Comparison of ENCODE assay signal across 25 cellular contexts in genomic region chr3:184642623-184643308, GRCh38.
DNase-seq lines count a peak whose midpoint lies in the region; ATAC-seq and TF ChIP-seq lines count a peak whose summit lies in the region.
"Had no signal": no experiment of that assay in that cellular context is flagged by ENCODE, and none has a peak within 500 bp of the region (broad histone marks: within the 10 kb centered on the region; RNA-seq: fewer than 3 reads in every experiment).

No MANE protein-coding gene starts in this region.

- DNase-seq in DMS 273 (lab: John Stamatoyannopoulos, UW; ENCODE audit: unreplicated experiment) (peak; percentile 75), DMS 273 treated with DMSO at 0.1 percent for 48 hours (lab: John Stamatoyannopoulos, UW) (no peak), NCI-H2227 treated with DMSO at 0.1 percent for 48 hours (lab: John Stamatoyannopoulos, UW) (peak; percentile 55), endodermal cell (no peak), neuronal stem cell (ENCODE audit: low spot score) (no peak)
- no peak for DNase-seq in stimulated activated naive CD4-positive, alpha-beta T cell (lab: John Stamatoyannopoulos, UW)
- DNase-seq: activated CD4-positive, alpha-beta T cell treated with anti-CD3 and anti-CD28 coated beads, Interleukin-2, amount 50 U/mL, for 4 hours; activated CD8-positive, alpha-beta memory T cell treated with anti-CD3 and anti-CD28 coated beads, Interleukin-2, amount 50 U/mL, for 48 hours; activated naive CD8-positive, alpha-beta T cell treated with anti-CD3 and anti-CD28 coated beads, Interleukin-2, amount 10 ng/mL, durations not matched to agents 7 days and 5 days; COR-L47; hippocampal formation; lower lobe of right lung; NCI-H2029 treated with DMSO at 0.1 percent for 48 hours; NCI-H526 treated with DMSO at 0.1 percent for 48 hours; ovary; stomach; T1000; transverse colon had no signal

- peak overlapping the region; percentile 8 for H3K4me3 Mint-ChIP-seq in endodermal cell
- H3K4me3 Mint-ChIP-seq: activated naive CD8-positive, alpha-beta T cell treated with anti-CD3 and anti-CD28 coated beads, Interleukin-2, amount 10 ng/mL, durations not matched to agents 7 days and 5 days; WTC11 had no signal

- H3K4me3 ChIP-seq in endodermal cell (ENCODE audit: low read length), result peak overlapping the region; percentile 19
- no peak overlapping the region for H3K4me3 ChIP-seq in neuronal stem cell (ENCODE audit: low read length in 2 of 2)
- H3K4me3 ChIP-seq: HAP-1, lower lobe of right lung, ovary, stomach, transverse colon had no signal

- H3K79me1 ChIP-seq in neuronal stem cell (ENCODE audit: low read depth, low read length), result no peaks in the 10 kb centered on the region

- H4K8ac ChIP-seq in neuronal stem cell (ENCODE audit: low read depth, low read length), result no peak overlapping the region

- H2AFZ ChIP-seq in neuronal stem cell (ENCODE audit: low read length), result peak overlapping the region; percentile 36

- no peak for TF ChIP-seq CTCF in endodermal cell (conservative IDR thresholded peaks at IDR 0.05)

- H3K4me2 ChIP-seq in neuronal stem cell (ENCODE audit: insufficient read depth, low read length, poor library complexity, severe bottlenecking), result no peak overlapping the region

- peaks cover 4% of the 10 kb centered on the region for H3K27me3 Mint-ChIP-seq in endodermal cell (ENCODE audit: insufficient read depth)
- H3K27me3 Mint-ChIP-seq: activated naive CD8-positive, alpha-beta T cell treated with anti-CD3 and anti-CD28 coated beads, Interleukin-2, amount 10 ng/mL, durations not matched to agents 7 days and 5 days had no signal

- H3K9ac ChIP-seq in endodermal cell (ENCODE audit: extremely low read depth, low read length, poor library complexity, severe bottlenecking) (no peak overlapping the region), neuronal stem cell (ENCODE audit: low read depth, low read length, poor library complexity) (peak overlapping the region; percentile 9)

- H3K4ac ChIP-seq in neuronal stem cell (ENCODE audit: low read length), result no peak overlapping the region

- H2BK15ac ChIP-seq in neuronal stem cell (ENCODE audit: low read length), result no peak overlapping the region

- no peaks in the 10 kb centered on the region for H3K9me3 Mint-ChIP-seq in endodermal cell
- H3K9me3 Mint-ChIP-seq: activated naive CD8-positive, alpha-beta T cell treated with anti-CD3 and anti-CD28 coated beads, Interleukin-2, amount 10 ng/mL, durations not matched to agents 7 days and 5 days; WTC11 had no signal

- H3K4me1 Mint-ChIP-seq in endodermal cell, result peaks cover 42% of the 10 kb centered on the region

- H3K9me3 ChIP-seq in endodermal cell (ENCODE audit: control insufficient read depth, low read length) (no peaks in the 10 kb centered on the region), neuronal stem cell (replicated peaks in 1 of 2; ENCODE audit: control insufficient read depth in 2 of 2, insufficient read depth in 1 of 2, low read depth in 1 of 2, low read length in 2 of 2) (no peaks in the 10 kb centered on the region)
- H3K9me3 ChIP-seq: HAP-1, lower lobe of right lung, ovary, stomach, transverse colon had no signal

- H3K27ac Mint-ChIP-seq in endodermal cell, result peak overlapping the region; percentile 95
- H3K27ac Mint-ChIP-seq: activated naive CD8-positive, alpha-beta T cell treated with anti-CD3 and anti-CD28 coated beads, Interleukin-2, amount 10 ng/mL, durations not matched to agents 7 days and 5 days had no signal

- WGBS in endodermal cell (ENCODE audit: insufficient coverage in 1 of 2, insufficient read length in 1 of 2), 2 experiments, result 74 to 100% methylated on average over 2 to 9 of the region's 9 CpGs
- no CpG with 5 or more reads among the region's 9 CpGs for WGBS in neuronal stem cell (ENCODE audit: extremely low coverage in 2 of 2, insufficient read length in 2 of 2, insufficient replicate concordance in 1 of 2), 2 donors

- no peak overlapping the region for H4K91ac ChIP-seq in neuronal stem cell (ENCODE audit: low read depth, low read length, poor library complexity)

- H2BK12ac ChIP-seq in neuronal stem cell (ENCODE audit: low read length), result no peak overlapping the region

- no peak overlapping the region for H3K23ac ChIP-seq in neuronal stem cell (ENCODE audit: low read depth, low read length, poor library complexity)

- H3K27ac ChIP-seq in endodermal cell (ENCODE audit: low read depth, low read length), result no peak overlapping the region
- H3K27ac ChIP-seq in neuronal stem cell (replicated peaks; ENCODE audit: low read length), result no peak overlapping the region
- H3K27ac ChIP-seq: 22Rv1, lower lobe of right lung, ovary, RWPE1, stomach, transverse colon had no signal

- H3K14ac ChIP-seq in neuronal stem cell (ENCODE audit: low read length), result peak overlapping the region; percentile 11

- H3K36me3 ChIP-seq in endodermal cell (ENCODE audit: control insufficient read depth, insufficient read depth, low read length) (no peaks in the 10 kb centered on the region), neuronal stem cell (replicated peaks in 1 of 2; ENCODE audit: control insufficient read depth in 2 of 2, insufficient read depth in 2 of 2, low read length in 2 of 2) (no peaks in the 10 kb centered on the region)
- H3K36me3 ChIP-seq: HAP-1, lower lobe of right lung, ovary, stomach, transverse colon had no signal

- peak overlapping the region; percentile 49 for H2BK5ac ChIP-seq in neuronal stem cell (ENCODE audit: low read length)

- no peak overlapping the region for H3K18ac ChIP-seq in neuronal stem cell (ENCODE audit: low read length)

- no peak for ATAC-seq in HG03571 (IDR thresholded peaks at IDR 0.05; ENCODE audit: unreplicated experiment)
- ATAC-seq in GM18909 (IDR thresholded peaks at IDR 0.05; ENCODE audit: poor library complexity, unreplicated experiment), result no peak
- ATAC-seq: lower lobe of right lung, right cardiac atrium, WTC11 had no signal

- H2AK5ac ChIP-seq in neuronal stem cell (ENCODE audit: low read depth, low read length), result no peak overlapping the region

- no peaks in the 10 kb centered on the region for H3K36me3 Mint-ChIP-seq in endodermal cell (ENCODE audit: low read depth)
- H3K36me3 Mint-ChIP-seq: activated naive CD8-positive, alpha-beta T cell treated with anti-CD3 and anti-CD28 coated beads, Interleukin-2, amount 10 ng/mL, durations not matched to agents 7 days and 5 days; WTC11 had no signal

- H3K27me3 ChIP-seq in endodermal cell (ENCODE audit: control insufficient read depth, insufficient read depth, low read length, poor library complexity, severe bottlenecking), result no peaks in the 10 kb centered on the region
- peaks cover 0 to 3% (median 0%) of the 10 kb centered on the region in 3 experiments for H3K27me3 ChIP-seq in neuronal stem cell (ENCODE audit: control insufficient read depth in 3 of 3, insufficient read depth in 3 of 3, low read depth in 1 of 3, low read length in 3 of 3)
- H3K27me3 ChIP-seq: ovary, stomach, transverse colon had no signal

- H3K4me1 ChIP-seq in endodermal cell (ENCODE audit: control insufficient read depth, insufficient read depth, low read length) (peaks cover 26% of the 10 kb centered on the region), neuronal stem cell (ENCODE audit: control insufficient read depth in 2 of 2, insufficient read depth in 1 of 2, low read depth in 1 of 2, low read length in 2 of 2) (peaks cover 3 to 7% of the 10 kb centered on the region in 2 donors)
- H3K4me1 ChIP-seq: HAP-1, lower lobe of right lung had no signal

- no peak overlapping the region for H2BK120ac ChIP-seq in neuronal stem cell (ENCODE audit: low read depth, low read length)

Comparison
In these comparisons a context has a peak if more than half of its experiments do, and no peak if none do; other contexts are left out.
1. DNase-seq: peak in DMS 273 (single experiment) and NCI-H2227 treated with DMSO at 0.1 percent for 48 hours (single experiment); none in DMS 273 treated with DMSO at 0.1 percent for 48 hours (single experiment), endodermal cell (single experiment), neuronal stem cell (single experiment) and stimulated activated naive CD4-positive, alpha-beta T cell (0 of 6).